Comparison of ENCODE assay signal across 8 cellular contexts in genomic region chr10:73906524-73907447, GRCh38. TPM values are rescaled to one million over a fixed set of nuclear protein-coding genes. Genes with fewer than 3 reads are reported as not detected.
DNase-seq lines count a peak whose midpoint lies in the region; ATAC-seq and TF ChIP-seq lines count a peak whose summit lies in the region.

No MANE protein-coding gene starts in this region.

- DNase-seq in H7, result peak; percentile 79
- DNase-seq in Panc1 (ENCODE audit: low read depth, low spot score), result no peak
- DNase-seq in epithelial cell of esophagus (ENCODE audit: low read depth), result peak; percentile 86
- peak; percentile 62 for DNase-seq in nephron progenitor cell
- DNase-seq in erythroblast (lab: John Stamatoyannopoulos, UW), result no peak
- no peak for DNase-seq in activated naive CD4-positive, alpha-beta T cell (lab: John Stamatoyannopoulos, UW)
- DNase-seq in COLO829 (ENCODE audit: low spot score), result no peak

- peak overlapping the region; percentile 96 for H3K27ac Mint-ChIP-seq in nephron progenitor cell

- no peaks in the 10 kb centered on the region for H3K36me3 Mint-ChIP-seq in nephron progenitor cell (ENCODE audit: low read depth)

- in situ Hi-C loops in Panc1 (cut with HindIII; ENCODE audit: low pct_unique_long_range_greater_than_20kb, low sequenced_read_pairs), result no loop called here

- peaks cover 51% of the 10 kb centered on the region for H3K4me1 ChIP-seq in Panc1 (ENCODE audit: control insufficient read depth, insufficient read depth, low read length)

- peaks cover 53% of the 10 kb centered on the region for H3K4me1 Mint-ChIP-seq in nephron progenitor cell

- intact Hi-C loops in Panc1 (cut with micrococcal nuclease; ENCODE audit: unreplicated experiment), result no loop called here

- H3K9me3 Mint-ChIP-seq in nephron progenitor cell, result no peaks in the 10 kb centered on the region

- CTCF ChIA-PET in Panc1 (lab: Charles Lee), result interaction anchor here (0.6 to 1.4 kb wide), 2 partner anchors 12 to 20 kb away, joined by 8 to 11 read pairs; no protein-coding TSS in a partner anchor

- POLR2A ChIA-PET in Panc1 (lab: Charles Lee), result interaction anchor here (0.6 to 1.4 kb wide), 2 partner anchors 9 to 19 kb away, joined by 3 to 19 read pairs; no protein-coding TSS in a partner anchor

- peak overlapping the region; percentile 97 for H3K27ac ChIP-seq in Panc1 (ENCODE audit: low read length)

- no peak for TF ChIP-seq CTCF in Panc1 (IDR thresholded peaks at IDR 0.05)
- TF ChIP-seq CTCF in epithelial cell of esophagus (IDR thresholded peaks at IDR 0.05; ENCODE audit: insufficient read depth, low read depth, low read length, missing control alignments), result no peak
- TF ChIP-seq CTCF in nephron progenitor cell (IDR thresholded peaks at IDR 0.05), result no peak

- H3K4me3 ChIP-seq in H7 (ENCODE audit: insufficient read depth, low read depth, low read length) (no peak overlapping the region), Panc1 (ENCODE audit: low read depth in 2 of 2, low read length in 2 of 2) (0 out of 4 replicates have a peak overlapping the region, but pooled peaks of 1 of the 2 experiments have one; percentile 3), epithelial cell of esophagus (ENCODE audit: low read length) (no peak overlapping the region)

- H3K27me3 ChIP-seq in H7 (ENCODE audit: control insufficient read depth, insufficient read depth, low read length) (peaks cover 6% of the 10 kb centered on the region), Panc1 (ENCODE audit: control insufficient read depth, insufficient read depth, low read length) (no peaks in the 10 kb centered on the region)

- no peak for TF ChIP-seq POLR2A in erythroblast (IDR thresholded peaks at IDR 0.05; ENCODE audit: low read length)

- H3K4me3 Mint-ChIP-seq in nephron progenitor cell, result peak overlapping the region; percentile 32

- ATAC-seq in Panc1 (peak; percentile 60), HG02642 (IDR thresholded peaks at IDR 0.05; ENCODE audit: poor library complexity, unreplicated experiment) (no peak)

- peaks cover 25% of the 10 kb centered on the region for H3K27me3 Mint-ChIP-seq in nephron progenitor cell (ENCODE audit: low read depth, poor library complexity)

- H3K9me3 ChIP-seq in Panc1 (ENCODE audit: control insufficient read depth, insufficient read depth, low read depth, low read length), result no peaks in the 10 kb centered on the region

- no TSS peak for BruUV-seq in Panc1 (replicated peaks; lab: Mats Ljungman, UMichigan)

- H3K36me3 ChIP-seq in H7 (replicated peaks; ENCODE audit: control insufficient read depth, insufficient read depth, low read length) (no peaks in the 10 kb centered on the region), Panc1 (ENCODE audit: control insufficient read depth, insufficient read depth, low read length) (no peaks in the 10 kb centered on the region)

RNA-seq across cellular contexts. Expression of gene PLAU, which starts 4.1 kb away (rescaled TPM):
- total RNA-seq in H7 (2014; rRNA removed; shearing (Covaris generic)), result 25.4 and 29.5 TPM in 2 replicates
- 305 TPM for total RNA-seq in Panc1 (2021; ENCODE audit: unreplicated experiment)
- 162 TPM for polyA plus RNA-seq in Panc1 (2012; ENCODE audit: insufficient read length)

RNA-seq across cellular contexts. Expression of gene CAMK2G, which starts 32.4 kb away (rescaled TPM):
- 26.6 and 35.9 TPM in 2 replicates for total RNA-seq in H7 (2014; rRNA removed; shearing (Covaris generic))
- total RNA-seq in Panc1 (2021; ENCODE audit: unreplicated experiment), result 41.4 TPM
- 37.5 TPM for polyA plus RNA-seq in Panc1 (2012; ENCODE audit: insufficient read length)

Comparison
In these comparisons a context has a peak if more than half of its experiments do, and no peak if none do; other contexts are left out.
1. DNase-seq: peak in H7 (single experiment), epithelial cell of esophagus (single experiment) and nephron progenitor cell (single experiment); none in Panc1 (single experiment), erythroblast (0 of 2), activated naive CD4-positive, alpha-beta T cell (0 of 4) and COLO829 (single experiment).
2. RNA of gene PLAU, which starts 4.1 kb away (total RNA-seq): 305 TPM in Panc1 (single experiment); 25.4 to 29.5 TPM in H7; every median in the first group is over 10 times any median in the second.